1 cellular context compared by ENCODE assay signal in the genomic region with DNA sequence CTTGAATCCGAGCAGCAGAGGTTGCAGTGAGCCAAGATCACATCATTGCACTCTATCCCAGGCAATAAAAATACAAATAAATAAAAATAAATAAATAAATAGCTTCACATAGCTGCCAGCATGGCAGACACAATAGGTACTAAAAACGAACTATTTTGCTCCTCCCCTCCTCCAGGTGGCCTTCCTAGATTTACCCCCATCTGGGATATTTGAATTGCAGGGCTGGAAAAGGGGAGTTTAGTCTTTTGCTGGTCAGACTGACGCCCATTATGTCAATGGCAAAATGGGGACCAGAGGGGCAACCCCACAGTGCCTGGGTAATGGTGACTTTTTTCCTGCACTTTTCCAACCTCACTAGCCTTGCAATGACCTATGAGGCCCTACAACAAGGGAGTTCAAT.
TF ChIP-seq lines count a peak whose summit lies in the region.

No MANE protein-coding gene starts in this region.

TF ChIP-seq in HepG2, 621 proteins besides CTCF, POLR2A, EP300 and RAD21:
- TF ChIP-seq GRHL1 (CRISPR knock-in tag; conservative IDR thresholded peaks at IDR 0.05) (no peak), ISL2 (CRISPR knock-in tag; IDR thresholded peaks at IDR 0.05) (no peak), ZNF740 (CRISPR knock-in tag; IDR thresholded peaks at IDR 0.05) (no peak), ZNF280B (CRISPR knock-in tag; IDR thresholded peaks at IDR 0.05; ENCODE audit: borderline replicate concordance) (no peak)
- TF ChIP-seq, protein P1, sequence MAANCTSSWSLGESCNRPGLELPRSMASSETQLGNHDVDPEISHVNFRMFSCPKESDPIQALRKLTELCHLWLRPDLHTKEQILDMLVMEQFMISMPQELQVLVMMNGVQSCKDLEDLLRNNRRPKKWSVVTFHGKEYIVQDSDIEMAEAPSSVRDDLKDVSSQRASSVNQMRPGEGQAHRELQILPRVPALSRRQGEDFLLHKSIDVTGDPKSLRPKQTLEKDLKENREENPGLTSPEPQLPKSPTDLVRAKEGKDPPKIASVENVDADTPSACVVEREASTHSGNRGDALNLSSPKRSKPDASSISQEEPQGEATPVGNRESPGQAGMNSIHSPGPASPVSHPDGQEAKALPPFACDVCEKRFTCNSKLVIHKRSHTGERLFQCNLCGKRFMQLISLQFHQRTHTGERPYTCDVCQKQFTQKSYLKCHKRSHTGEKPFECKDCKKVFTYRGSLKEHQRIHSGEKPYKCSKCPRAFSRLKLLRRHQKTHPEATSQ (CRISPR knock-in tag; IDR thresholded peaks at IDR 0.05; ENCODE audit: borderline replicate concordance) = no peak
